ENCODE assay signal across 17 cellular contexts in the genomic region with DNA sequence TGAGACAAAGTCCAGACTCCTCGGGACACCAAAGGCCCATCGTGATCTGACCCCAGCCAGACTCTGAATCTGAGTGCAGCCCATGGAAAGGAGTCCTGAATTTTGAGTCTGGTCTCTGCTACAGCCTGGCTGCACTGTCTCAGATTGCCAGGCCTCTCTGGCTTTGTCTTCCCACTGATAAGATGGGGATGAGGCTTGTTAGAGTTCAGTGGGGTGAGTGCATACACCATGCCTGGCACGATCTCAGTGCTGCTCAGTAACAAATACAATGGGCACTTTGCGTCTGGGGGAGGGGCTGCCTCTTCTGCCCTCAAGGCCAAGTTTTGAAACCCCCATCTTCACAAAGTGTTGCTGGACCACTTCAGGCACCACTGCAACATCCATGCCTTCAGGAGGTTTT. TPM values are rescaled to one million over a fixed set of nuclear protein-coding genes. Genes with fewer than 3 reads are reported as not detected.
DNase-seq lines count a peak whose midpoint lies in the region; ATAC-seq, FAIRE-seq and TF ChIP-seq lines count a peak whose summit lies in the region.
"Had no signal": no experiment of that assay in that cellular context is flagged by ENCODE, and none has a peak within 500 bp of the region (broad histone marks: within the 10 kb centered on the region; RNA-seq: fewer than 3 reads in every experiment).

No MANE protein-coding gene starts in this region.

- H3K9me3 Mint-ChIP-seq in stimulated activated naive B cell treated with anti-CD40 and anti-IgM and Interleukin-4, amounts not matched to agents 10 μg/mL and 1 μg/mL and 100 μg/mL, for 72 hours: peaks cover 6 to 14% of the 10 kb centered on the region in 2 donors
- H3K9me3 Mint-ChIP-seq in activated naive CD4-positive, alpha-beta T cell treated with anti-CD3 and anti-CD28 coated beads for 36 hours: peaks cover 15% of the 10 kb centered on the region

- DNase-seq in OCI-LY7 (ENCODE audit: low spot score): no peak
- DNase-seq in colonic mucosa: no peak
- DNase-seq in mesendoderm: no peak
- no peak for DNase-seq in stimulated activated naive B cell treated with anti-CD40 and anti-IgM and Interleukin-4, amounts not matched to agents 10 μg/mL and 1 μg/mL and 100 μg/mL, for 72 hours
- no peak for DNase-seq in activated naive CD4-positive, alpha-beta T cell treated with anti-CD3 and anti-CD28 coated beads for 36 hours
- DNase-seq in NCI-H1694 treated with DMSO at 0.1 percent for 48 hours (lab: John Stamatoyannopoulos, UW): no peak
- DNase-seq in ecto neural progenitor cell (ENCODE audit: low spot score): no peak
- DNase-seq in H54 (ENCODE audit: insufficient read length, low spot score): no peak
- DNase-seq: activated CD8-positive, alpha-beta memory T cell treated with anti-CD3 and anti-CD28 coated beads, Interleukin-2, amount 50 U/mL, for 48 hours; activated naive CD8-positive, alpha-beta T cell treated with anti-CD3 and anti-CD28 coated beads for 36 hours; AML-193; effector memory CD8-positive, alpha-beta T cell; NCI-H82; nucleus accumbens; spleen; stimulated activated naive CD8-positive, alpha-beta T cell treated with anti-CD3 and anti-CD28 coated beads, Interleukin-15, Interleukin-2, amounts not matched to agents 100 U/mL and 50 U/mL, for 24 hours had no signal

- H2AK5ac ChIP-seq in mesendoderm (ENCODE audit: low read length): no peak overlapping the region

- WGBS in mesendoderm (ENCODE audit: extremely low coverage, insufficient coverage, low lambda C conversion rate): no CpG with 5 or more reads among the region's 4 CpGs

- peaks cover 60 to 82% of the 10 kb centered on the region in 2 donors for H3K4me1 Mint-ChIP-seq in stimulated activated naive B cell treated with anti-CD40 and anti-IgM and Interleukin-4, amounts not matched to agents 10 μg/mL and 1 μg/mL and 100 μg/mL, for 72 hours
- peaks cover 22% of the 10 kb centered on the region for H3K4me1 Mint-ChIP-seq in activated naive CD4-positive, alpha-beta T cell treated with anti-CD3 and anti-CD28 coated beads for 36 hours (ENCODE audit: low read depth)

- no peak overlapping the region for H2BK5ac ChIP-seq in mesendoderm (ENCODE audit: low read length)

- H3K27me3 Mint-ChIP-seq in stimulated activated naive B cell treated with anti-CD40 and anti-IgM and Interleukin-4, amounts not matched to agents 10 μg/mL and 1 μg/mL and 100 μg/mL, for 72 hours: no peaks in the 10 kb centered on the region
- H3K27me3 Mint-ChIP-seq in activated naive CD4-positive, alpha-beta T cell treated with anti-CD3 and anti-CD28 coated beads for 36 hours (ENCODE audit: low read depth): no peaks in the 10 kb centered on the region
- H3K27me3 Mint-ChIP-seq: activated naive CD8-positive, alpha-beta T cell treated with anti-CD3 and anti-CD28 coated beads for 36 hours; effector memory CD8-positive, alpha-beta T cell had no signal

- no peak overlapping the region for H3K4ac ChIP-seq in mesendoderm (ENCODE audit: low read depth, low read length)

- no TSS peak for BruUV-seq in OCI-LY7 (replicated peaks; lab: Mats Ljungman, UMichigan)

- TF ChIP-seq CTCF in OCI-LY7 (conservative IDR thresholded peaks at IDR 0.05; ENCODE audit: low read length) (no peak), colonic mucosa (IDR thresholded peaks at IDR 0.05) (no peak)

- H4K8ac ChIP-seq in mesendoderm (ENCODE audit: low read depth, low read length): no peak overlapping the region

- no peak overlapping the region for H2AFZ ChIP-seq in OCI-LY7 (ENCODE audit: low read length)

- no peak overlapping the region for H3K4me3 ChIP-seq in OCI-LY7 (ENCODE audit: low read depth, low read length, poor library complexity, severe bottlenecking)
- H3K4me3 ChIP-seq in colonic mucosa: no peak overlapping the region
- no peak overlapping the region for H3K4me3 ChIP-seq in mesendoderm (ENCODE audit: low read length)
- H3K4me3 ChIP-seq: lung, spleen had no signal

- H3K9me3 ChIP-seq in OCI-LY7 (ENCODE audit: low read length) (peaks cover 6% of the 10 kb centered on the region; the same call in 1 of the 2 replicates), colonic mucosa (no peaks in the 10 kb centered on the region)

- no peak for FAIRE-seq in H54 (lab: Jason Lieb, UNC)

- H3K18ac ChIP-seq in mesendoderm (ENCODE audit: low read length): no peak overlapping the region

- H3K27me3 ChIP-seq in colonic mucosa: no peaks in the 10 kb centered on the region
- no peaks in the 10 kb centered on the region for H3K27me3 ChIP-seq in mesendoderm (ENCODE audit: insufficient read depth, low read length, poor library complexity)
- H3K27me3 ChIP-seq: spleen had no signal

- intact Hi-C loops in OCI-LY7 (cut with micrococcal nuclease; ENCODE audit: unreplicated experiment) (loop anchor here (5.0 kb wide), 1 partner anchor 132 kb away; no protein-coding TSS in a partner anchor), colonic mucosa (cut with DNase I) (no loop called here)
- intact Hi-C loops in activated naive CD4-positive, alpha-beta T cell treated with anti-CD3 and anti-CD28 coated beads for 36 hours (cut with micrococcal nuclease): no loop called here

- no peaks in the 10 kb centered on the region for H3K79me1 ChIP-seq in mesendoderm (ENCODE audit: low read length)

- no peaks in the 10 kb centered on the region for H3K79me2 ChIP-seq in OCI-LY7 (ENCODE audit: insufficient read depth, low read depth, low read length)
- no peaks in the 10 kb centered on the region for H3K79me2 ChIP-seq in mesendoderm (ENCODE audit: control insufficient read depth, insufficient read depth, low read length)

- H3K4me2 ChIP-seq in OCI-LY7 (ENCODE audit: low read length): peak overlapping the region; percentile 66
- no peak overlapping the region for H3K4me2 ChIP-seq in mesendoderm (ENCODE audit: low read length)

- ATAC-seq in stimulated activated naive B cell treated with anti-CD40 and anti-IgM and Interleukin-4, amounts not matched to agents 10 μg/mL and 1 μg/mL and 100 μg/mL, for 72 hours (replicated peaks): no peak
- ATAC-seq: effector memory CD8-positive, alpha-beta T cell had no signal

- H3K27ac Mint-ChIP-seq in stimulated activated naive B cell treated with anti-CD40 and anti-IgM and Interleukin-4, amounts not matched to agents 10 μg/mL and 1 μg/mL and 100 μg/mL, for 72 hours: peak overlapping the region; percentile 70
- H3K27ac Mint-ChIP-seq in activated naive CD4-positive, alpha-beta T cell treated with anti-CD3 and anti-CD28 coated beads for 36 hours: no peak overlapping the region
- H3K27ac Mint-ChIP-seq: activated naive CD8-positive, alpha-beta T cell treated with anti-CD3 and anti-CD28 coated beads for 36 hours had no signal

- H3K56ac ChIP-seq in mesendoderm (ENCODE audit: low read length): peak overlapping the region; percentile 42

- H3K36me3 ChIP-seq in OCI-LY7 (ENCODE audit: insufficient read depth, low read length) (peaks cover 25% of the 10 kb centered on the region), colonic mucosa (no peaks in the 10 kb centered on the region), mesendoderm (ENCODE audit: control insufficient read depth, insufficient read depth, low read length) (no peaks in the 10 kb centered on the region)

- H4K5ac ChIP-seq in mesendoderm (ENCODE audit: low read length): no peak overlapping the region

- H2BK15ac ChIP-seq in mesendoderm (replicated peaks; ENCODE audit: low read depth): no peak overlapping the region

- peak overlapping the region in 1 of 2 donors; percentile 85 for H3K9ac ChIP-seq in colonic mucosa (ENCODE audit: low read depth in 2 of 2, low read length in 2 of 2)
- no peak overlapping the region for H3K9ac ChIP-seq in mesendoderm (ENCODE audit: low read length)

- no peak overlapping the region for H2BK120ac ChIP-seq in mesendoderm (ENCODE audit: low read depth, low read length)

- no peak overlapping the region for H3K23ac ChIP-seq in mesendoderm (ENCODE audit: low read length)

- peaks cover 14 to 23% of the 10 kb centered on the region in 2 donors for H3K36me3 Mint-ChIP-seq in stimulated activated naive B cell treated with anti-CD40 and anti-IgM and Interleukin-4, amounts not matched to agents 10 μg/mL and 1 μg/mL and 100 μg/mL, for 72 hours
- H3K36me3 Mint-ChIP-seq in activated naive CD4-positive, alpha-beta T cell treated with anti-CD3 and anti-CD28 coated beads for 36 hours (ENCODE audit: low read depth): peaks cover 17% of the 10 kb centered on the region

- H3K27ac ChIP-seq in OCI-LY7 (ENCODE audit: low read depth, low read length, poor library complexity, severe bottlenecking): no peak overlapping the region
- peak overlapping the region; percentile 87 for H3K27ac ChIP-seq in colonic mucosa
- H3K27ac ChIP-seq in mesendoderm (ENCODE audit: low read depth, low read length): no peak overlapping the region

- CTCF ChIA-PET in OCI-LY7 (lab: Charles Lee; ENCODE audit: unreplicated experiment): no interaction called here
- CTCF ChIA-PET in activated naive CD4-positive, alpha-beta T cell treated with anti-CD3 and anti-CD28 coated beads for 36 hours (lab: Charles Lee): no interaction called here

- H3K9me2 ChIP-seq in OCI-LY7 (ENCODE audit: insufficient read depth, low read length): no peaks in the 10 kb centered on the region

- peaks cover 8% of the 10 kb centered on the region; the same call in 1 of the 2 replicates for H4K20me1 ChIP-seq in OCI-LY7 (ENCODE audit: insufficient read depth, low read length)

- H3K4me3 Mint-ChIP-seq in stimulated activated naive B cell treated with anti-CD40 and anti-IgM and Interleukin-4, amounts not matched to agents 10 μg/mL and 1 μg/mL and 100 μg/mL, for 72 hours: no peak overlapping the region
- no peak overlapping the region for H3K4me3 Mint-ChIP-seq in activated naive CD4-positive, alpha-beta T cell treated with anti-CD3 and anti-CD28 coated beads for 36 hours
- H3K4me3 Mint-ChIP-seq: activated naive CD8-positive, alpha-beta T cell treated with anti-CD3 and anti-CD28 coated beads for 36 hours; effector memory CD8-positive, alpha-beta T cell had no signal

- H3K4me1 ChIP-seq in OCI-LY7 (ENCODE audit: insufficient read depth, low read length, poor library complexity, severe bottlenecking): peaks cover 57% of the 10 kb centered on the region
- peaks cover 55% of the 10 kb centered on the region for H3K4me1 ChIP-seq in colonic mucosa
- no peaks in the 10 kb centered on the region for H3K4me1 ChIP-seq in mesendoderm (ENCODE audit: control insufficient read depth, low read depth, low read length)

- TF ChIP-seq POLR2A in H54 (IDR thresholded peaks at IDR 0.05; ENCODE audit: low read depth, low read length): no peak

- POLR2A ChIA-PET in OCI-LY7 (lab: Charles Lee): no interaction called here

RNA-seq across cellular contexts. Expression of a gene that starts 49.0 kb away (rescaled TPM):
- 4.2 and 5.6 TPM in 2 replicates for total RNA-seq in OCI-LY7 (2014; rRNA removed; shearing (Covaris generic))
- total RNA-seq in OCI-LY7 (2022): 10.3 and 11.6 TPM in 2 replicates
- 10 to 100 TPM; 13.9 to 41.8 TPM for total RNA-seq in colonic mucosa
- polyA plus RNA-seq in mesendoderm (2013, experiment 1 of 2): 2.4 TPM
- 2.6 TPM for polyA plus RNA-seq in mesendoderm (2013, experiment 2 of 2)
- total RNA-seq in activated naive CD4-positive, alpha-beta T cell treated with anti-CD3 and anti-CD28 coated beads for 36 hours: 1 to 10 TPM; 3.8 to 4.2 TPM
